In the genomic region with DNA sequence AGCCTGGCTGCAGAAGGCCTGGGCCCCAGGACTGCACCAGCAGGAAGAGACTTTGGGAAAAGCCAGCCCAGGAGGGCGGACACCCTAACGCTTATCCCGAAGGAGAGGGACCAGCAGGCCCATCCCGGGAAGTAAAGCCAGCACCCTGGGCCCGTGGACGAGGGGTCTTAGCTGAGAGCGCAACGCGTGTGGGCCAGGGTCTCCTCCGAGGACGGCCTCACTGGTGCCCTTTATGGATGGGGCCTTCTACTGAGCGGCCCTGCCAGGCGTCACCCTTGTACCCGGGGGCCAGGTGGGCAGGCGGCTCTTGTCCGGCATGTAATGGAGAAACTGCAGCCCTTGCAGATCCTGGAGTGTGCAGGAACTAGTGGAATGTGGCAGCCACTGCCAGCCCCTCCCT, we compare ENCODE assay signal across 20 cellular contexts. TPM values are rescaled to one million over a fixed set of nuclear protein-coding genes. Genes with fewer than 3 reads are reported as not detected.
"Had no signal": no experiment of that assay in that cellular context is flagged by ENCODE, and none has a peak within 500 bp of the region (broad histone marks: within the 10 kb centered on the region; RNA-seq: fewer than 3 reads in every experiment).

No MANE protein-coding gene starts in this region.

- H3K9me3 ChIP-seq: ascending aorta, breast epithelium, heart right ventricle, prostate gland, tibial artery, vagina had no signal

- H3K4me3 ChIP-seq: ascending aorta, breast epithelium, heart right ventricle, prostate gland, tibial artery, vagina had no signal

- ATAC-seq: activated naive CD8-positive, alpha-beta T cell treated with anti-CD3 and anti-CD28 coated beads, Interleukin-2, amount 50 U/mL, for 24 hours; heart right ventricle; natural killer cell treated with Interleukin-12 subunit alpha and Interleukin-12 subunit beta and Interleukin-15 and Interleukin-18, amount 100 ng/mL, for 72 hours; right cardiac atrium had no signal

- H3K4me3 Mint-ChIP-seq: activated B cell treated with CpG ODN at 0.5 μM for 24 hours; activated CD4-positive, alpha-beta T cell treated with anti-CD3 and anti-CD28 coated beads, Interleukin-2, amount 10 ng/mL, durations not matched to agents 7 days and 5 days; activated naive CD8-positive, alpha-beta T cell treated with anti-CD3 and anti-CD28 coated beads, Interleukin-2, amount 50 U/mL, for 24 hours; natural killer cell treated with Interleukin-12 subunit alpha and Interleukin-12 subunit beta and Interleukin-15 and Interleukin-18, amount 100 ng/mL, for 72 hours; T-helper 1 cell treated with Interleukin-12 subunit alpha and Interleukin-12 subunit beta and Interleukin-4 antibody, amounts not matched to agents 30 μg/mL and 1 μg/mL, for 36 hours had no signal

- H3K4me1 Mint-ChIP-seq: activated B cell treated with CpG ODN at 0.5 μM for 24 hours had no signal

- H3K36me3 Mint-ChIP-seq: natural killer cell treated with Interleukin-12 subunit alpha and Interleukin-12 subunit beta and Interleukin-15 and Interleukin-18, amount 100 ng/mL, for 72 hours had no signal

- H3K27ac Mint-ChIP-seq: activated B cell treated with CpG ODN at 0.5 μM for 24 hours; activated CD4-positive, alpha-beta T cell treated with anti-CD3 and anti-CD28 coated beads, Interleukin-2, amount 10 ng/mL, durations not matched to agents 7 days and 5 days; activated naive CD8-positive, alpha-beta T cell treated with anti-CD3 and anti-CD28 coated beads, Interleukin-2, amount 50 U/mL, for 24 hours; natural killer cell treated with Interleukin-12 subunit alpha and Interleukin-12 subunit beta and Interleukin-15 and Interleukin-18, amount 100 ng/mL, for 72 hours; T-helper 1 cell treated with Interleukin-12 subunit alpha and Interleukin-12 subunit beta and Interleukin-4 antibody, amounts not matched to agents 30 μg/mL and 1 μg/mL, for 36 hours had no signal

- DNase-seq: activated B cell treated with CpG ODN at 0.5 μM for 24 hours; activated CD4-positive, alpha-beta T cell treated with anti-CD3 and anti-CD28 coated beads, Interleukin-2, amount 10 ng/mL, durations not matched to agents 7 days and 5 days; activated CD8-positive, alpha-beta memory T cell treated with anti-CD3 and anti-CD28 coated beads for 24 hours; activated gamma-delta T cell treated with Interleukin-2 at 50 U/mL for 16 hours; activated naive CD8-positive, alpha-beta T cell treated with anti-CD3 and anti-CD28 coated beads, Interleukin-2, amount 50 U/mL, for 24 hours; heart right ventricle; mesenchymal stem cell; occipital lobe; right cardiac atrium; small intestine; stimulated activated CD4-positive, alpha-beta T cell treated with anti-CD3 and anti-CD28 coated beads, Interleukin-4, amount 100 ng/mL, for 24 hours; stimulated activated naive CD4-positive, alpha-beta T cell had no signal

- H3K36me3 ChIP-seq: ascending aorta, breast epithelium, heart right ventricle, prostate gland, vagina had no signal

- H3K27me3 ChIP-seq: ascending aorta, breast epithelium, tibial artery, vagina had no signal

- H3K27ac ChIP-seq: ascending aorta, breast epithelium, heart right ventricle, prostate gland, tibial artery, vagina had no signal

- H3K9me3 Mint-ChIP-seq: activated B cell treated with CpG ODN at 0.5 μM for 24 hours; activated CD4-positive, alpha-beta T cell treated with anti-CD3 and anti-CD28 coated beads, Interleukin-2, amount 10 ng/mL, durations not matched to agents 7 days and 5 days; activated naive CD8-positive, alpha-beta T cell treated with anti-CD3 and anti-CD28 coated beads, Interleukin-2, amount 50 U/mL, for 24 hours; natural killer cell treated with Interleukin-12 subunit alpha and Interleukin-12 subunit beta and Interleukin-15 and Interleukin-18, amount 100 ng/mL, for 72 hours; T-helper 1 cell treated with Interleukin-12 subunit alpha and Interleukin-12 subunit beta and Interleukin-4 antibody, amounts not matched to agents 30 μg/mL and 1 μg/mL, for 36 hours had no signal

- H3K4me1 ChIP-seq: ascending aorta, breast epithelium, heart right ventricle, prostate gland, tibial artery, vagina had no signal

RNA-seq across cellular contexts. Expression of gene CRIP1, which starts 18.4 kb away (rescaled TPM):
- total RNA-seq: frontal cortex had no signal
